9 cellular contexts compared by ENCODE assay signal in the genomic region with DNA sequence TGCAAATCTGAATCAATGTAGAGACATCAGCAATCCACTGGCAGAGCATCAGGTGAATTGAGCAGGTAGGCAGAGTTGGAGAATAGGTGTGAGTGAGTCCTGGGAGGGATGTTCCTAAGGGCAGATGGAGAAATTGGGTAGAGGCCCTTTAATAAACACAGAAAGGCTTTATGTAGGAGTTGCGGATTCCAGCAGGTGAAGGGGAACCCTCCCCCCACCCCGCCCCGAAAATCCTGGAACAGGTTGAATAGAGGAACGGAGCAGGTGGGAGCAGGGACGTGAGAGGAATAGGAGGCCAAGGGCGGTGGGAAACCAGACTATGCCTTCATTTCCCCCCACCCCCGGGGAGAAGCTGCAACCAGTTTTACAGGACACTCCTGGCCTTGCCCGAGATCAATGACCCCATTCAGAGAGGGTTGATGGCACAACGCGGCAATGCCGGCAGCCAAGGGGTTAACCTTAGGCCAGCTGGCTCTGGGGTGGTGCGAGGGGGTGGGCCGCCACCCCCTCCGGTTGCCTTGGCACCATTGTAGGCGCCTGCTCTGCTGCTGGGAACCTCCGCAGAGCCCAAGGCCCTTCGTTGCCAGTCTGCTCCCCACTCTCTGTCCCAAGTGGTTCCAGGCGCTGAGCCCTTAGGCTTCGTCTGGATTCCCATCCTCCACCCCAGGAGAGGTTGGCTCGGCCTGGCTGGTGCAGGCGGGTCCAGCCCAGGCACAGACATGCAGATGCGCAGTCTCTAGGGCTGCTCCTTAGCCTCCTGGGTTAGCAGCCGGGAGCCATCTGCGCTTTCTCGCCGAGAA. TPM values are rescaled to one million over a fixed set of nuclear protein-coding genes. Genes with fewer than 3 reads are reported as not detected.
DNase-seq lines count a peak whose midpoint lies in the region; ATAC-seq, FAIRE-seq and TF ChIP-seq lines count a peak whose summit lies in the region.
"Had no signal": no experiment of that assay in that cellular context is flagged by ENCODE, and none has a peak within 500 bp of the region (broad histone marks: within the 10 kb centered on the region; RNA-seq: fewer than 3 reads in every experiment).

No MANE protein-coding gene starts in this region.

- H3K27ac ChIP-seq in effector memory CD4-positive, alpha-beta T cell (ENCODE audit: insufficient read depth, low read length, poor library complexity, severe bottlenecking): no peak overlapping the region

- no peaks in the 10 kb centered on the region for H3K36me3 ChIP-seq in effector memory CD4-positive, alpha-beta T cell (ENCODE audit: control insufficient read depth, insufficient read depth, low read length)

- ATAC-seq in activated naive CD8-positive, alpha-beta T cell treated with anti-CD3 and anti-CD28 coated beads, Interleukin-2, amount 50 U/mL, for 24 hours: peak; percentile 23
- ATAC-seq in HG03571 (IDR thresholded peaks at IDR 0.05; ENCODE audit: unreplicated experiment): no peak
- no peak for ATAC-seq in HG03108 (IDR thresholded peaks at IDR 0.05; ENCODE audit: unreplicated experiment)

- peak overlapping the region; percentile 46 for H3K4me3 Mint-ChIP-seq in activated naive CD8-positive, alpha-beta T cell treated with anti-CD3 and anti-CD28 coated beads, Interleukin-2, amount 50 U/mL, for 24 hours

- no peaks in the 10 kb centered on the region for H3K36me3 Mint-ChIP-seq in activated naive CD8-positive, alpha-beta T cell treated with anti-CD3 and anti-CD28 coated beads, Interleukin-2, amount 50 U/mL, for 24 hours (ENCODE audit: low read depth)

- H3K27me3 ChIP-seq in effector memory CD4-positive, alpha-beta T cell (replicated peaks; ENCODE audit: control insufficient read depth, insufficient read depth, low read length, poor library complexity, severe bottlenecking): peaks cover 7% of the 10 kb centered on the region

- peaks cover 28% of the 10 kb centered on the region for H3K27me3 Mint-ChIP-seq in activated naive CD8-positive, alpha-beta T cell treated with anti-CD3 and anti-CD28 coated beads, Interleukin-2, amount 50 U/mL, for 24 hours

- no peak overlapping the region for H3K4me3 ChIP-seq in effector memory CD4-positive, alpha-beta T cell (ENCODE audit: insufficient read depth, low read depth, low read length, poor library complexity, severe bottlenecking)

- TF ChIP-seq CTCF in D721Med (IDR thresholded peaks at IDR 0.05; ENCODE audit: insufficient read depth, missing control alignments): no peak

- H3K4me1 Mint-ChIP-seq in activated naive CD8-positive, alpha-beta T cell treated with anti-CD3 and anti-CD28 coated beads, Interleukin-2, amount 50 U/mL, for 24 hours: peaks cover 4% of the 10 kb centered on the region

- FAIRE-seq in D721Med (lab: Jason Lieb, UNC): no peak

- peaks cover 19% of the 10 kb centered on the region for H3K4me1 ChIP-seq in effector memory CD4-positive, alpha-beta T cell (ENCODE audit: control insufficient read depth, insufficient read depth, low read length, poor library complexity, severe bottlenecking)

- DNase-seq in D721Med (ENCODE audit: insufficient read length, low spot score) (peak; percentile 80), NCI-H1092 treated with DMSO at 0.1 percent for 48 hours (lab: John Stamatoyannopoulos, UW) (peak; percentile 60), hippocampal formation (lab: John Stamatoyannopoulos, UW) (peak; percentile 73 to 79), renal cortical epithelial cell (ENCODE audit: low read depth) (peak; percentile 36)
- no peak for DNase-seq in activated naive CD8-positive, alpha-beta T cell treated with anti-CD3 and anti-CD28 coated beads, Interleukin-2, amount 50 U/mL, for 24 hours
- no peak for DNase-seq in effector memory CD4-positive, alpha-beta T cell

- no peak overlapping the region for H3K27ac Mint-ChIP-seq in activated naive CD8-positive, alpha-beta T cell treated with anti-CD3 and anti-CD28 coated beads, Interleukin-2, amount 50 U/mL, for 24 hours

- H3K9me3 Mint-ChIP-seq in activated naive CD8-positive, alpha-beta T cell treated with anti-CD3 and anti-CD28 coated beads, Interleukin-2, amount 50 U/mL, for 24 hours: no peaks in the 10 kb centered on the region

- H3K9me3 ChIP-seq in effector memory CD4-positive, alpha-beta T cell (ENCODE audit: control insufficient read depth, low read length): no peaks in the 10 kb centered on the region

RNA-seq across cellular contexts. Expression of gene RUNDC3A, which starts 0.8 kb away (rescaled TPM):
- total RNA-seq in renal cortical epithelial cell: 2.9 and 3.8 TPM in 2 replicates

RNA-seq across cellular contexts. Expression of gene SLC25A39, which starts 17.0 kb away (rescaled TPM):
- total RNA-seq in renal cortical epithelial cell: 78.7 and 84.9 TPM in 2 replicates

RNA-seq across cellular contexts. Expression of gene GRN, which starts 37.5 kb away (rescaled TPM):
- total RNA-seq in renal cortical epithelial cell: 213 and 601 TPM in 2 replicates

RNA-seq across cellular contexts. Expression of gene SLC4A1, which starts 39.7 kb away (rescaled TPM):
- not detected in 2 replicates for total RNA-seq in renal cortical epithelial cell
- total RNA-seq: HT1080 had no signal

RNA-seq across cellular contexts. Expression of gene FAM171A2, which starts 56.1 kb away (rescaled TPM):
- total RNA-seq in renal cortical epithelial cell: 2.7 and 2.8 TPM in 2 replicates

Comparison
In these comparisons a context has a peak if more than half of its experiments do, and no peak if none do; other contexts are left out.
1. DNase-seq: peak in D721Med (single experiment), NCI-H1092 treated with DMSO at 0.1 percent for 48 hours (single experiment), hippocampal formation (2 of 2) and renal cortical epithelial cell (single experiment); none in activated naive CD8-positive, alpha-beta T cell treated with anti-CD3 and anti-CD28 coated beads, Interleukin-2, amount 50 U/mL, for 24 hours (single experiment) and effector memory CD4-positive, alpha-beta T cell (0 of 3).